Comparison of ENCODE assay signal across 8 cellular contexts in the genomic region with DNA sequence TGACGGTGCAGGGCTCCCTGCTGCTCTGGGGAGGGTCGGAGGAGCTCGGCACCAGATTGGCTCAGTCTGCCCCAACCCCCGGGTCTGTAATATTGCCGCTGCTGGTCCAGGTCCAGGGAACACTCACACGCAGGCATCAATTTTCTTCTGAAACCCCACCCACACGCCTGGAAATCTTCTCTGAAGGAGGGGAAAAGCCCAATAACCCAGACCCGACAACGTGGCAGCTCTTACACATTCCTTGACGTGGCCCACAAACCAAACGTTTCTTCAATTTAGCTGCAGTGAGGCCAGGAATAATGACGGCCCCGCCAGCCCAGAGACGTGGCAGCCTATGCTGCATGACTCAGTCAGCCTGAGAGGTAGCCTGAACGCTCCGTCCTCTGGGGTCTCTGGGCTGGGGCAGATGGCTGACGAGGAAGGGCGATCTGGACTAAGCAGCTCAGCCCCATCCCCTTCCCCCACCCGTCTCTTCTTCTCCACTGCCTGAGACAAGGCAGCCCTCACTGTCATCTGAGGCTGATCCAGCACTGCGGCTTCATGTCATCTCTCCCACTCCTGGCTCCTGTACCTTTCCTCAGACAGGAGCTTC. TPM values are rescaled to one million over a fixed set of nuclear protein-coding genes. Genes with fewer than 3 reads are reported as not detected.
DNase-seq lines count a peak whose midpoint lies in the region; ATAC-seq, FAIRE-seq and TF ChIP-seq lines count a peak whose summit lies in the region.

No MANE protein-coding gene starts in this region.

- peak overlapping the region; percentile 51 for H3K4me3 Mint-ChIP-seq in WTC11

- peak; percentile 81 for ATAC-seq in WTC11
- ATAC-seq in left ventricle myocardium superior, result peak; percentile 58
- ATAC-seq in HG02759 (IDR thresholded peaks at IDR 0.05; ENCODE audit: unreplicated experiment), result no peak
- no peak for ATAC-seq in GM19351 (IDR thresholded peaks at IDR 0.05; ENCODE audit: unreplicated experiment)

- H3K4me1 Mint-ChIP-seq in WTC11, result peaks cover 28% of the 10 kb centered on the region

- POLR2A ChIA-PET in WTC11 (lab: Charles Lee), result interaction anchor here (1.0 to 1.6 kb wide), 3 partner anchors 9 to 74 kb away, joined by 3 to 15 read pairs (median 6); a partner anchor contains a TSS

- intact Hi-C loops in left ventricle myocardium superior (cut with micrococcal nuclease), result no loop called here

- H3K9me3 ChIP-seq in ES-I3 (ENCODE audit: control insufficient read depth, insufficient read depth, low read length), result no peaks in the 10 kb centered on the region

- H3K27ac Mint-ChIP-seq in WTC11, result no peak overlapping the region; the same call in 1 of the 2 replicates

- TF ChIP-seq CTCF in WTC11 (IDR thresholded peaks at IDR 0.05), result no peak

- DNase-seq in WTC11 (ENCODE audit: low spot score), result peak; percentile 34
- DNase-seq in left ventricle myocardium superior, result peak; percentile 65
- peak; percentile 76 for DNase-seq in renal cortical epithelial cell (ENCODE audit: low read depth)
- no peak for DNase-seq in frontal cortex (ENCODE audit: low spot score in 2 of 2)
- no peak for DNase-seq in RKO (ENCODE audit: low spot score)

- H3K4me1 ChIP-seq in ES-I3 (ENCODE audit: insufficient read depth, low read length), result peaks cover 43% of the 10 kb centered on the region

- CTCF ChIA-PET in WTC11 (lab: Charles Lee), result interaction anchor here (0.9 to 2.9 kb wide), 13 partner anchors 8 to 398 kb away, joined by 3 to 33 read pairs (median 6); a partner anchor contains a TSS

- FAIRE-seq in frontal cortex (lab: Jason Lieb, UNC), result no peak

- peak overlapping the region; percentile 37 for H3K9ac ChIP-seq in ES-I3 (ENCODE audit: low read depth, low read length)

- H3K27me3 Mint-ChIP-seq in WTC11 (ENCODE audit: low read depth), result no peaks in the 10 kb centered on the region; the same call in 1 of the 2 replicates

- H3K36me3 Mint-ChIP-seq in WTC11, result no peaks in the 10 kb centered on the region

- H3K9me3 Mint-ChIP-seq in WTC11, result no peaks in the 10 kb centered on the region

- H3K36me3 ChIP-seq in ES-I3 (ENCODE audit: insufficient read depth, low read length), result no peaks in the 10 kb centered on the region

TF ChIP-seq in WTC11, 78 proteins besides CTCF, POLR2A, EP300 and RAD21:
- TF ChIP-seq, protein P1, sequence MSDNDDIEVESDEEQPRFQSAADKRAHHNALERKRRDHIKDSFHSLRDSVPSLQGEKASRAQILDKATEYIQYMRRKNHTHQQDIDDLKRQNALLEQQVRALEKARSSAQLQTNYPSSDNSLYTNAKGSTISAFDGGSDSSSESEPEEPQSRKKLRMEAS (CRISPR knock-in tag; IDR thresholded peaks at IDR 0.05), result 0 out of 2 replicates have a peak, but pooled peaks have one; percentile 38
- TF ChIP-seq, protein P2, sequence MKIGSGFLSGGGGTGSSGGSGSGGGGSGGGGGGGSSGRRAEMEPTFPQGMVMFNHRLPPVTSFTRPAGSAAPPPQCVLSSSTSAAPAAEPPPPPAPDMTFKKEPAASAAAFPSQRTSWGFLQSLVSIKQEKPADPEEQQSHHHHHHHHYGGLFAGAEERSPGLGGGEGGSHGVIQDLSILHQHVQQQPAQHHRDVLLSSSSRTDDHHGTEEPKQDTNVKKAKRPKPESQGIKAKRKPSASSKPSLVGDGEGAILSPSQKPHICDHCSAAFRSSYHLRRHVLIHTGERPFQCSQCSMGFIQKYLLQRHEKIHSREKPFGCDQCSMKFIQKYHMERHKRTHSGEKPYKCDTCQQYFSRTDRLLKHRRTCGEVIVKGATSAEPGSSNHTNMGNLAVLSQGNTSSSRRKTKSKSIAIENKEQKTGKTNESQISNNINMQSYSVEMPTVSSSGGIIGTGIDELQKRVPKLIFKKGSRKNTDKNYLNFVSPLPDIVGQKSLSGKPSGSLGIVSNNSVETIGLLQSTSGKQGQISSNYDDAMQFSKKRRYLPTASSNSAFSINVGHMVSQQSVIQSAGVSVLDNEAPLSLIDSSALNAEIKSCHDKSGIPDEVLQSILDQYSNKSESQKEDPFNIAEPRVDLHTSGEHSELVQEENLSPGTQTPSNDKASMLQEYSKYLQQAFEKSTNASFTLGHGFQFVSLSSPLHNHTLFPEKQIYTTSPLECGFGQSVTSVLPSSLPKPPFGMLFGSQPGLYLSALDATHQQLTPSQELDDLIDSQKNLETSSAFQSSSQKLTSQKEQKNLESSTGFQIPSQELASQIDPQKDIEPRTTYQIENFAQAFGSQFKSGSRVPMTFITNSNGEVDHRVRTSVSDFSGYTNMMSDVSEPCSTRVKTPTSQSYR (CRISPR knock-in tag; IDR thresholded peaks at IDR 0.05), result no peak
- peak; percentile 31; the same call in 1 of the 2 replicates for TF ChIP-seq ZNF121 (CRISPR knock-in tag; IDR thresholded peaks at IDR 0.05)
- TF ChIP-seq GTF2I (CRISPR knock-in tag; conservative IDR thresholded peaks at IDR 0.05), result no peak
- no peak for TF ChIP-seq TCF7 (CRISPR knock-in tag; IDR thresholded peaks at IDR 0.05; ENCODE audit: low read depth)
- TF ChIP-seq, protein P3, sequence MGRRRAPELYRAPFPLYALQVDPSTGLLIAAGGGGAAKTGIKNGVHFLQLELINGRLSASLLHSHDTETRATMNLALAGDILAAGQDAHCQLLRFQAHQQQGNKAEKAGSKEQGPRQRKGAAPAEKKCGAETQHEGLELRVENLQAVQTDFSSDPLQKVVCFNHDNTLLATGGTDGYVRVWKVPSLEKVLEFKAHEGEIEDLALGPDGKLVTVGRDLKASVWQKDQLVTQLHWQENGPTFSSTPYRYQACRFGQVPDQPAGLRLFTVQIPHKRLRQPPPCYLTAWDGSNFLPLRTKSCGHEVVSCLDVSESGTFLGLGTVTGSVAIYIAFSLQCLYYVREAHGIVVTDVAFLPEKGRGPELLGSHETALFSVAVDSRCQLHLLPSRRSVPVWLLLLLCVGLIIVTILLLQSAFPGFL (CRISPR knock-in tag; IDR thresholded peaks at IDR 0.05; ENCODE audit: borderline replicate concordance), result no peak
- TF ChIP-seq ELF4 (CRISPR knock-in tag; IDR thresholded peaks at IDR 0.05; ENCODE audit: low read depth), result no peak
- no peak for TF ChIP-seq ATF1 (CRISPR knock-in tag; IDR thresholded peaks at IDR 0.05)
- TF ChIP-seq HMGA2 (CRISPR knock-in tag; IDR thresholded peaks at IDR 0.05), result no peak
- TF ChIP-seq NFATC4 (CRISPR knock-in tag; IDR thresholded peaks at IDR 0.05), result no peak
- TF ChIP-seq ZNF232 (CRISPR knock-in tag; IDR thresholded peaks at IDR 0.05), result no peak
- TF ChIP-seq ZNF396 (CRISPR knock-in tag; IDR thresholded peaks at IDR 0.05; ENCODE audit: borderline replicate concordance), result peak; percentile 3; the same call in 1 of the 2 replicates
- TF ChIP-seq, protein P4, sequence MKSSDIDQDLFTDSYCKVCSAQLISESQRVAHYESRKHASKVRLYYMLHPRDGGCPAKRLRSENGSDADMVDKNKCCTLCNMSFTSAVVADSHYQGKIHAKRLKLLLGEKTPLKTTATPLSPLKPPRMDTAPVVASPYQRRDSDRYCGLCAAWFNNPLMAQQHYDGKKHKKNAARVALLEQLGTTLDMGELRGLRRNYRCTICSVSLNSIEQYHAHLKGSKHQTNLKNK (CRISPR knock-in tag; IDR thresholded peaks at IDR 0.05), result no peak
- no peak for TF ChIP-seq FOXJ3 (CRISPR knock-in tag; IDR thresholded peaks at IDR 0.05; ENCODE audit: borderline replicate concordance)
- no peak for TF ChIP-seq ZBTB21 (CRISPR knock-in tag; IDR thresholded peaks at IDR 0.05; ENCODE audit: borderline replicate concordance)
- no peak for TF ChIP-seq RELA (CRISPR knock-in tag; IDR thresholded peaks at IDR 0.05; ENCODE audit: borderline replicate concordance)

RNA-seq across cellular contexts. Expression of a gene that starts 9.9 kb away (rescaled TPM):
- total RNA-seq in WTC11 (2021), result 357 to 418 TPM (median 358 TPM) in 3 replicates
- 439 TPM for total RNA-seq in left ventricle myocardium superior
- total RNA-seq in renal cortical epithelial cell, result 103 and 242 TPM in 2 replicates
- 74.6 TPM for total RNA-seq in frontal cortex

Comparison
In these comparisons a context has a peak if more than half of its experiments do, and no peak if none do; other contexts are left out.
1. ATAC-seq: peak in WTC11 (single experiment) and left ventricle myocardium superior (single experiment); none in HG02759 (single experiment) and GM19351 (single experiment).
2. DNase-seq: peak in WTC11 (single experiment), left ventricle myocardium superior (single experiment) and renal cortical epithelial cell (single experiment); none in frontal cortex (0 of 2) and RKO (single experiment).